In genomic region chr1:94607398-94607797, GRCh38 we compare ENCODE assay signal across 22 cellular contexts.
A peak's percentile ranks its signal among the peaks of the same experiment; 100 is the strongest.
DNase-seq lines count a peak whose midpoint lies in the region; ATAC-seq and TF ChIP-seq lines count a peak whose summit lies in the region.
"Had no signal": no experiment of that assay in that cellular context is flagged by ENCODE, and none has a peak within 500 bp of the region (broad histone marks: within the 10 kb centered on the region; RNA-seq: fewer than 3 reads in every experiment).

No MANE protein-coding gene starts in this region.

- H3K27ac ChIP-seq in HCT116 (ENCODE audit: low read depth, low read length) (no peak overlapping the region), Peyer's patch (peak overlapping the region in 3 of 4 donors; percentile 76 to 88 (median 83)), thyroid gland (peak overlapping the region in 2 of 3 donors; percentile 85 to 95)
- H3K27ac ChIP-seq: BLaER1 treated with 17β-estradiol and CSF1 and Interleukin-3, amounts not matched to agents 10 nM and 100 nM; PC-9; RWPE1; SK-N-MC had no signal

- 93 to 96% methylated on average over 4 of the region's 4 CpGs for WGBS in thyroid gland, 2 donors

- POLR2A ChIA-PET in HCT116 (lab: Charles Lee) = no interaction called here

- peak overlapping the region; percentile 6 for H2AFZ ChIP-seq in HCT116 (ENCODE audit: low read depth, low read length, poor library complexity, severe bottlenecking)
- H2AFZ ChIP-seq: PC-9 had no signal

- intact Hi-C loops in HCT116 (cut with micrococcal nuclease) (loop anchor here (5.0 kb wide), 2 partner anchors 105 to 195 kb away; no protein-coding TSS in a partner anchor), thyroid gland (cut with DNase I) (loop anchor here (10.0 kb wide), 1 partner anchor 73 kb away; no protein-coding TSS in a partner anchor)

- RAD21 ChIA-PET in HCT116 (lab: Charles Lee; ENCODE audit: low non-redundant PET in 1 of 2, low total read pairs in 2 of 2, uncharacterized antibody in 2 of 2, unreplicated experiment in 2 of 2) = no interaction called here

- no peak for TF ChIP-seq CTCF in HCT116 (IDR thresholded peaks at IDR 0.05 in 2 of 3, conservative IDR thresholded peaks at IDR 0.05 in 1 of 3; ENCODE audit: borderline replicate concordance in 1 of 3, insufficient read depth in 1 of 3, low read depth in 2 of 3, low read length in 2 of 3)
- no peak for TF ChIP-seq CTCF in Peyer's patch (IDR thresholded peaks at IDR 0.05)
- no peak for TF ChIP-seq CTCF in thyroid gland (IDR thresholded peaks at IDR 0.05)

- ATAC-seq in HCT116 = no peak
- no peak for ATAC-seq in HG03175 (IDR thresholded peaks at IDR 0.05; ENCODE audit: unreplicated experiment)

- H3K4me2 ChIP-seq in HCT116 (ENCODE audit: low read length) = peak overlapping the region; percentile 48
- H3K4me2 ChIP-seq: BLaER1 treated with 17β-estradiol and CSF1 and Interleukin-3, amounts not matched to agents 10 nM and 100 nM; PC-9 had no signal

- H3K4me3 ChIP-seq in HCT116 (replicated peaks in 1 of 2; ENCODE audit: low read depth in 1 of 2, low read length in 2 of 2) (no peak overlapping the region), Peyer's patch (no peak overlapping the region), thyroid gland (replicated peaks in 1 of 3) (no peak overlapping the region)
- H3K4me3 ChIP-seq: BLaER1 treated with 17β-estradiol and CSF1 and Interleukin-3, amounts not matched to agents 10 nM and 100 nM; PC-9; SK-N-MC had no signal

- DNase-seq in HCT116 (ENCODE audit: low read depth, low spot score) (no peak), Peyer's patch (no peak), kidney tubule cell (ENCODE audit: low spot score) (peak; percentile 29), thyroid gland (no peak), AG08395 (ENCODE audit: low spot score) (no peak), NCI-H1436 treated with DMSO at 0.1 percent for 48 hours (lab: John Stamatoyannopoulos, UW) (no peak)
- DNase-seq: ACHN; CD4-positive, alpha-beta memory T cell; DMS153; EL; GF-D8; KG1; NCI-H1105; NCI-H2029 treated with DMSO at 0.1 percent for 48 hours; NCI-H345; NCI-H524 treated with DMSO at 0.1 percent for 48 hours; SHP77 treated with DMSO at 0.1 percent for 48 hours had no signal

- H3K9me2 ChIP-seq in HCT116 (ENCODE audit: insufficient read depth) = no peaks in the 10 kb centered on the region

- BruUV-seq in HCT116 (replicated peaks; lab: Mats Ljungman, UMichigan) = no TSS peak

- no peak for TF ChIP-seq RAD21 in HCT116 (IDR thresholded peaks at IDR 0.05; ENCODE audit: low read depth)

- no peaks in the 10 kb centered on the region for H4K20me1 ChIP-seq in HCT116 (ENCODE audit: insufficient read depth)
- H4K20me1 ChIP-seq: BLaER1 treated with 17β-estradiol and CSF1 and Interleukin-3, amounts not matched to agents 10 nM and 100 nM had no signal

- TF ChIP-seq POLR2A in HCT116 (IDR thresholded peaks at IDR 0.05; ENCODE audit: borderline replicate concordance, extremely low read depth, insufficient read depth, insufficient read length) (no peak), Peyer's patch (IDR thresholded peaks at IDR 0.05) (no peak), thyroid gland (IDR thresholded peaks at IDR 0.05) (no peak)

- H3K79me2 ChIP-seq in HCT116 (ENCODE audit: insufficient read depth, low read length) = no peaks in the 10 kb centered on the region

- no peaks in the 10 kb centered on the region for H3K9me3 ChIP-seq in HCT116 (ENCODE audit: control insufficient read depth in 1 of 2, insufficient read depth in 1 of 2, low read depth in 1 of 2, low read length in 2 of 2)
- no peaks in the 10 kb centered on the region for H3K9me3 ChIP-seq in Peyer's patch
- H3K9me3 ChIP-seq in thyroid gland = no peaks in the 10 kb centered on the region

- H3K27me3 ChIP-seq in HCT116 (ENCODE audit: insufficient read depth, low read length) = no peaks in the 10 kb centered on the region
- H3K27me3 ChIP-seq in Peyer's patch = no peaks in the 10 kb centered on the region
- H3K27me3 ChIP-seq in thyroid gland = no peaks in the 10 kb centered on the region
- H3K27me3 ChIP-seq: BLaER1 treated with 17β-estradiol and CSF1 and Interleukin-3, amounts not matched to agents 10 nM and 100 nM had no signal

- CTCF ChIA-PET in HCT116 (lab: Charles Lee) = no interaction called here

- H3K9ac ChIP-seq in HCT116 (ENCODE audit: low read length) = peak overlapping the region; percentile 36; the same call in 1 of the 2 replicates
- H3K9ac ChIP-seq: BLaER1 treated with 17β-estradiol and CSF1 and Interleukin-3, amounts not matched to agents 10 nM and 100 nM had no signal

- no peaks in the 10 kb centered on the region for H3K36me3 ChIP-seq in HCT116 (ENCODE audit: control insufficient read depth in 1 of 2, insufficient read depth in 2 of 2, low read length in 2 of 2)
- no peaks in the 10 kb centered on the region for H3K36me3 ChIP-seq in Peyer's patch
- H3K36me3 ChIP-seq in thyroid gland = no peaks in the 10 kb centered on the region
- H3K36me3 ChIP-seq: BLaER1 treated with 17β-estradiol and CSF1 and Interleukin-3, amounts not matched to agents 10 nM and 100 nM had no signal

- peaks cover 26 to 87% of the 10 kb centered on the region in 2 experiments for H3K4me1 ChIP-seq in HCT116 (ENCODE audit: control insufficient read depth in 1 of 2, insufficient read depth in 2 of 2, low read length in 2 of 2)
- H3K4me1 ChIP-seq in Peyer's patch = peaks cover 0 to 60% (median 6%) of the 10 kb centered on the region in 4 donors
- H3K4me1 ChIP-seq in thyroid gland = peaks cover 16 to 35% of the 10 kb centered on the region in 2 donors

TF ChIP-seq in HCT116, 20 proteins besides CTCF, POLR2A, EP300 and RAD21:
- TF ChIP-seq FOSL1 (IDR thresholded peaks at IDR 0.05; ENCODE audit: low read depth) = peak; percentile 24; the same call in 1 of the 2 replicates
- no peak for TF ChIP-seq TCF7L2 (IDR thresholded peaks at IDR 0.05; ENCODE audit: borderline replicate concordance, extremely low read depth, insufficient read depth, insufficient read length)
